Comparison of ENCODE assay signal across 18 cellular contexts in genomic region chr2:200077838-200078237, GRCh38.
DNase-seq lines count a peak whose midpoint lies in the region; ATAC-seq and TF ChIP-seq lines count a peak whose summit lies in the region.
"Had no signal": no experiment of that assay in that cellular context is flagged by ENCODE, and none has a peak within 500 bp of the region (broad histone marks: within the 10 kb centered on the region; RNA-seq: fewer than 3 reads in every experiment).

No MANE protein-coding gene starts in this region.

- H3K4me3 ChIP-seq in fibroblast of villous mesenchyme (ENCODE audit: low read depth, low read length) (no peak overlapping the region), skeletal muscle cell (ENCODE audit: low read depth, low read length) (no peak overlapping the region)
- H3K4me3 ChIP-seq: BLaER1 treated with 17β-estradiol and CSF1 and Interleukin-3, amounts not matched to agents 10 nM and 100 nM; testis had no signal

- H3K27me3 Mint-ChIP-seq in immature natural killer cell (ENCODE audit: low read depth in 3 of 3) = peaks cover 2 to 12% (median 2%) of the 10 kb centered on the region in 3 donors

- H3K36me3 Mint-ChIP-seq in immature natural killer cell = no peaks in the 10 kb centered on the region

- peak; percentile 33; the same call in 1 of the 3 replicates for ATAC-seq in SK-N-SH treated with all-trans-retinoic acid at 6 μM for 48 hours

- H3K4me3 Mint-ChIP-seq in immature natural killer cell = no peak overlapping the region
- H3K4me3 Mint-ChIP-seq: T-helper 1 cell treated with Interleukin-12 subunit alpha and Interleukin-12 subunit beta and Interleukin-4 antibody, amounts not matched to agents 30 μg/mL and 1 μg/mL, for 36 hours had no signal

- TF ChIP-seq CTCF in fibroblast of villous mesenchyme (IDR thresholded peaks at IDR 0.05; ENCODE audit: insufficient read depth, low read depth, low read length) = no peak

- no peaks in the 10 kb centered on the region for H3K4me1 Mint-ChIP-seq in immature natural killer cell

- no peak overlapping the region for H3K27ac Mint-ChIP-seq in immature natural killer cell
- H3K27ac Mint-ChIP-seq: T-helper 1 cell treated with Interleukin-12 subunit alpha and Interleukin-12 subunit beta and Interleukin-4 antibody, amounts not matched to agents 30 μg/mL and 1 μg/mL, for 36 hours had no signal

- H3K9me3 Mint-ChIP-seq in immature natural killer cell = no peaks in the 10 kb centered on the region
- H3K9me3 Mint-ChIP-seq: T-helper 1 cell treated with Interleukin-12 subunit alpha and Interleukin-12 subunit beta and Interleukin-4 antibody, amounts not matched to agents 30 μg/mL and 1 μg/mL, for 36 hours had no signal

- DNase-seq in HS-5 (ENCODE audit: low read depth) (peak; percentile 76), fibroblast of villous mesenchyme (ENCODE audit: low read depth) (peak; percentile 91), skeletal muscle cell (ENCODE audit: low read depth) (peak; percentile 85), HuH-7.5 (ENCODE audit: low spot score) (no peak), NCI-H748 (lab: John Stamatoyannopoulos, UW; ENCODE audit: unreplicated experiment) (no peak), immature natural killer cell (no peak)
- DNase-seq: activated CD4-positive, CD25-positive, alpha-beta regulatory T cell; anterior cingulate cortex; cortex of kidney; erythroblast; NCI-H2081; NCI-H748 treated with DMSO at 0.1 percent for 48 hours; RPMI8226; stimulated activated CD4-positive, alpha-beta T cell treated with anti-CD3 and anti-CD28 coated beads, Interleukin-1b, Interleukin-23, amount 100 ng/mL, for 48 hours; testis had no signal

TF ChIP-seq in SK-N-SH treated with all-trans-retinoic acid at 6 μM for 48 hours, 23 proteins besides CTCF, POLR2A, EP300 and RAD21:
- TF ChIP-seq, protein P1, sequence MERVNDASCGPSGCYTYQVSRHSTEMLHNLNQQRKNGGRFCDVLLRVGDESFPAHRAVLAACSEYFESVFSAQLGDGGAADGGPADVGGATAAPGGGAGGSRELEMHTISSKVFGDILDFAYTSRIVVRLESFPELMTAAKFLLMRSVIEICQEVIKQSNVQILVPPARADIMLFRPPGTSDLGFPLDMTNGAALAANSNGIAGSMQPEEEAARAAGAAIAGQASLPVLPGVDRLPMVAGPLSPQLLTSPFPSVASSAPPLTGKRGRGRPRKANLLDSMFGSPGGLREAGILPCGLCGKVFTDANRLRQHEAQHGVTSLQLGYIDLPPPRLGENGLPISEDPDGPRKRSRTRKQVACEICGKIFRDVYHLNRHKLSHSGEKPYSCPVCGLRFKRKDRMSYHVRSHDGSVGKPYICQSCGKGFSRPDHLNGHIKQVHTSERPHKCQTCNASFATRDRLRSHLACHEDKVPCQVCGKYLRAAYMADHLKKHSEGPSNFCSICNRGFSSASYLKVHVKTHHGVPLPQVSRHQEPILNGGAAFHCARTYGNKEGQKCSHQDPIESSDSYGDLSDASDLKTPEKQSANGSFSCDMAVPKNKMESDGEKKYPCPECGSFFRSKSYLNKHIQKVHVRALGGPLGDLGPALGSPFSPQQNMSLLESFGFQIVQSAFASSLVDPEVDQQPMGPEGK (CRISPR knock-in tag; IDR thresholded peaks at IDR 0.05; ENCODE audit: borderline replicate concordance) = no peak
- TF ChIP-seq CSDC2 (CRISPR knock-in tag; IDR thresholded peaks at IDR 0.05) = no peak
- TF ChIP-seq ZFP30 (CRISPR knock-in tag; IDR thresholded peaks at IDR 0.05) = no peak
- 0 out of 2 replicates have a peak, but pooled peaks have one; percentile 14 for TF ChIP-seq TCF4 (CRISPR knock-in tag; IDR thresholded peaks at IDR 0.05; ENCODE audit: borderline replicate concordance)

Comparison
In these comparisons a context has a peak if more than half of its experiments do, and no peak if none do; other contexts are left out.
1. DNase-seq: peak in HS-5 (single experiment), fibroblast of villous mesenchyme (single experiment) and skeletal muscle cell (single experiment); none in HuH-7.5 (single experiment), NCI-H748 (single experiment) and immature natural killer cell (0 of 3).